ENCODE assay signal across 1 cellular context in genomic region chr4:162920649-162921048, GRCh38.
TF ChIP-seq lines count a peak whose summit lies in the region.

No MANE protein-coding gene starts in this region.

TF ChIP-seq in GM23338, 12 proteins besides CTCF, POLR2A, EP300 and RAD21 (continued from another document):
- TF ChIP-seq, protein P1, sequence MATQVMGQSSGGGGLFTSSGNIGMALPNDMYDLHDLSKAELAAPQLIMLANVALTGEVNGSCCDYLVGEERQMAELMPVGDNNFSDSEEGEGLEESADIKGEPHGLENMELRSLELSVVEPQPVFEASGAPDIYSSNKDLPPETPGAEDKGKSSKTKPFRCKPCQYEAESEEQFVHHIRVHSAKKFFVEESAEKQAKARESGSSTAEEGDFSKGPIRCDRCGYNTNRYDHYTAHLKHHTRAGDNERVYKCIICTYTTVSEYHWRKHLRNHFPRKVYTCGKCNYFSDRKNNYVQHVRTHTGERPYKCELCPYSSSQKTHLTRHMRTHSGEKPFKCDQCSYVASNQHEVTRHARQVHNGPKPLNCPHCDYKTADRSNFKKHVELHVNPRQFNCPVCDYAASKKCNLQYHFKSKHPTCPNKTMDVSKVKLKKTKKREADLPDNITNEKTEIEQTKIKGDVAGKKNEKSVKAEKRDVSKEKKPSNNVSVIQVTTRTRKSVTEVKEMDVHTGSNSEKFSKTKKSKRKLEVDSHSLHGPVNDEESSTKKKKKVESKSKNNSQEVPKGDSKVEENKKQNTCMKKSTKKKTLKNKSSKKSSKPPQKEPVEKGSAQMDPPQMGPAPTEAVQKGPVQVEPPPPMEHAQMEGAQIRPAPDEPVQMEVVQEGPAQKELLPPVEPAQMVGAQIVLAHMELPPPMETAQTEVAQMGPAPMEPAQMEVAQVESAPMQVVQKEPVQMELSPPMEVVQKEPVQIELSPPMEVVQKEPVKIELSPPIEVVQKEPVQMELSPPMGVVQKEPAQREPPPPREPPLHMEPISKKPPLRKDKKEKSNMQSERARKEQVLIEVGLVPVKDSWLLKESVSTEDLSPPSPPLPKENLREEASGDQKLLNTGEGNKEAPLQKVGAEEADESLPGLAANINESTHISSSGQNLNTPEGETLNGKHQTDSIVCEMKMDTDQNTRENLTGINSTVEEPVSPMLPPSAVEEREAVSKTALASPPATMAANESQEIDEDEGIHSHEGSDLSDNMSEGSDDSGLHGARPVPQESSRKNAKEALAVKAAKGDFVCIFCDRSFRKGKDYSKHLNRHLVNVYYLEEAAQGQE (IDR thresholded peaks at IDR 0.05; ENCODE audit: unreplicated experiment): no peak
- TF ChIP-seq EZH2phosphoT487 (IDR thresholded peaks at IDR 0.05; ENCODE audit: unreplicated experiment) (no peak), CREB1 (CRISPR knock-in tag; IDR thresholded peaks at IDR 0.05; ENCODE audit: low read depth) (no peak)
- TF ChIP-seq, protein P2, sequence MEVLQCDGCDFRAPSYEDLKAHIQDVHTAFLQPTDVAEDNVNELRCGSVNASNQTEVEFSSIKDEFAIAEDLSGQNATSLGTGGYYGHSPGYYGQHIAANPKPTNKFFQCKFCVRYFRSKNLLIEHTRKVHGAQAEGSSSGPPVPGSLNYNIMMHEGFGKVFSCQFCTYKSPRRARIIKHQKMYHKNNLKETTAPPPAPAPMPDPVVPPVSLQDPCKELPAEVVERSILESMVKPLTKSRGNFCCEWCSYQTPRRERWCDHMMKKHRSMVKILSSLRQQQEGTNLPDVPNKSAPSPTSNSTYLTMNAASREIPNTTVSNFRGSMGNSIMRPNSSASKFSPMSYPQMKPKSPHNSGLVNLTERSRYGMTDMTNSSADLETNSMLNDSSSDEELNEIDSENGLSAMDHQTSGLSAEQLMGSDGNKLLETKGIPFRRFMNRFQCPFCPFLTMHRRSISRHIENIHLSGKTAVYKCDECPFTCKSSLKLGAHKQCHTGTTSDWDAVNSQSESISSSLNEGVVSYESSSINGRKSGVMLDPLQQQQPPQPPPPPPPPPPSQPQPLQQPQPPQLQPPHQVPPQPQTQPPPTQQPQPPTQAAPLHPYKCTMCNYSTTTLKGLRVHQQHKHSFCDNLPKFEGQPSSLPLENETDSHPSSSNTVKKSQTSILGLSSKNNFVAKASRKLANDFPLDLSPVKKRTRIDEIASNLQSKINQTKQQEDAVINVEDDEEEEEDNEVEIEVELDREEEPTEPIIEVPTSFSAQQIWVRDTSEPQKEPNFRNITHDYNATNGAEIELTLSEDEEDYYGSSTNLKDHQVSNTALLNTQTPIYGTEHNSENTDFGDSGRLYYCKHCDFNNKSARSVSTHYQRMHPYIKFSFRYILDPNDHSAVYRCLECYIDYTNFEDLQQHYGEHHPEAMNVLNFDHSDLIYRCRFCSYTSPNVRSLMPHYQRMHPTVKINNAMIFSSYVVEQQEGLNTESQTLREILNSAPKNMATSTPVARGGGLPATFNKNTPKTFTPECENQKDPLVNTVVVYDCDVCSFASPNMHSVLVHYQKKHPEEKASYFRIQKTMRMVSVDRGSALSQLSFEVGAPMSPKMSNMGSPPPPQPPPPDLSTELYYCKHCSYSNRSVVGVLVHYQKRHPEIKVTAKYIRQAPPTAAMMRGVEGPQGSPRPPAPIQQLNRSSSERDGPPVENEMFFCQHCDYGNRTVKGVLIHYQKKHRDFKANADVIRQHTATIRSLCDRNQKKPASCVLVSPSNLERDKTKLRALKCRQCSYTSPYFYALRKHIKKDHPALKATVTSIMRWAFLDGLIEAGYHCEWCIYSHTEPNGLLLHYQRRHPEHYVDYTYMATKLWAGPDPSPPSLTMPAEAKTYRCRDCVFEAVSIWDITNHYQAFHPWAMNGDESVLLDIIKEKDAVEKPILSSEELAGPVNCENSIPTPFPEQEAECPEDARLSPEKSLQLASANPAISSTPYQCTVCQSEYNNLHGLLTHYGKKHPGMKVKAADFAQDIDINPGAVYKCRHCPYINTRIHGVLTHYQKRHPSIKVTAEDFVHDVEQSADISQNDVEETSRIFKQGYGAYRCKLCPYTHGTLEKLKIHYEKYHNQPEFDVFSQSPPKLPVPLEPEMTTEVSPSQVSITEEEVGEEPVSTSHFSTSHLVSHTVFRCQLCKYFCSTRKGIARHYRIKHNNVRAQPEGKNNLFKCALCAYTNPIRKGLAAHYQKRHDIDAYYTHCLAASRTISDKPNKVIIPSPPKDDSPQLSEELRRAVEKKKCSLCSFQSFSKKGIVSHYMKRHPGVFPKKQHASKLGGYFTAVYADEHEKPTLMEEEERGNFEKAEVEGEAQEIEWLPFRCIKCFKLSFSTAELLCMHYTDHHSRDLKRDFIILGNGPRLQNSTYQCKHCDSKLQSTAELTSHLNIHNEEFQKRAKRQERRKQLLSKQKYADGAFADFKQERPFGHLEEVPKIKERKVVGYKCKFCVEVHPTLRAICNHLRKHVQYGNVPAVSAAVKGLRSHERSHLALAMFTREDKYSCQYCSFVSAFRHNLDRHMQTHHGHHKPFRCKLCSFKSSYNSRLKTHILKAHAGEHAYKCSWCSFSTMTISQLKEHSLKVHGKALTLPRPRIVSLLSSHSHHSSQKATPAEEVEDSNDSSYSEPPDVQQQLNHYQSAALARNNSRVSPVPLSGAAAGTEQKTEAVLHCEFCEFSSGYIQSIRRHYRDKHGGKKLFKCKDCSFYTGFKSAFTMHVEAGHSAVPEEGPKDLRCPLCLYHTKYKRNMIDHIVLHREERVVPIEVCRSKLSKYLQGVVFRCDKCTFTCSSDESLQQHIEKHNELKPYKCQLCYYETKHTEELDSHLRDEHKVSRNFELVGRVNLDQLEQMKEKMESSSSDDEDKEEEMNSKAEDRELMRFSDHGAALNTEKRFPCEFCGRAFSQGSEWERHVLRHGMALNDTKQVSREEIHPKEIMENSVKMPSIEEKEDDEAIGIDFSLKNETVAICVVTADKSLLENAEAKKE (CRISPR knock-in tag; IDR thresholded peaks at IDR 0.05): no peak
TF ChIP-seq in GM23338: peak in this region for 0.
